8 cellular contexts compared by ENCODE assay signal in the genomic region with DNA sequence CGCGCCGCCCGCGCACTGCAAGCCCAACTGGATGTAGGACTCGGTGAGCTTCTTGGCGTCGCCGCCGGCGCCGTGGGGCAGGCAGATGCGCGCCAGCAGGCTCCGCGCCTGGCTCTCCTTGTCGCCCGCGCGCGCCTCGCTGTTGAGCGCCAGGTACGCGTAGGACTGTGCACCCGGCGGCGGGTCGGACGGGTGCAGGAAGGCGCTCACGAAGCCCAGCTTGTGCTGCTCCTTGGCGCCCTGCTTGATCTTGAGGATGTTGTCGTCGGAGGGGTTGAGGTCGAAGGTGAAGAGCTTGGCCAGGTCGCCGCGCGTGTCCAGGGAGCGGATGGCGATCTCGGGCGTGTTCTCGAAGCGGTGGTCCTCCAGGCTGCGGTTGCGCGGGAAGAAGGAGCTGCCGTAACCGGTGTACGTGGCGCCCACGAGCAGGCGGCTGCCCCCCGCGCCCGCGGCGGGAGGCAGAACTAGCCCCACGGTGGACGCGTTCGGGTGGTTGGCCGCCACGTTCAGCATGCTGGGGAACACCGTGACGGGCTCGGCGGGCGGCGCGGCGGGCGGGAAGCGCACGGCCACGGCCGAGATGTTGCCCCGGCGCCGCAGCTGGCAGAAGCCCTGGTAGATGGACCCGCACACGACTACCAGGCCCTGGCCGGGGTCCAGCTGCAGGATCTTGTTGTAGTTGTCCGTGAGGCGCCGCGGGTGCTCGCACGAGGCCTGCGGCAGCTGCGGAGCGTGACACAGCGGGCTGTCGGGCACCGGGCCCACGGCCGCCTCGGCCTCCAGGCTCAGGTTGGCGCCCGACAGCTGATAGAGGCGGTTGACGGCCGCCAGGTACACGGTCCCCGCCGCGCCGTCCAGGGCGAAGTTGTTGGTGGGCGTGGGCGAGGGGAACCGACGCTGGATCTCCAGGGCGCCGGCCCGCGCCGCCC. TPM values are rescaled to one million over a fixed set of nuclear protein-coding genes. Genes with fewer than 3 reads are reported as not detected.
DNase-seq lines count a peak whose midpoint lies in the region; ATAC-seq and TF ChIP-seq lines count a peak whose summit lies in the region.

No MANE protein-coding gene starts in this region.

- TF ChIP-seq EP300 in sigmoid colon (IDR thresholded peaks at IDR 0.05) = no peak

- H3K27me3 ChIP-seq in adrenal gland (no peaks in the 10 kb centered on the region), right cardiac atrium (ENCODE audit: control insufficient read depth, insufficient read depth) (no peaks in the 10 kb centered on the region), sigmoid colon (peaks cover 0 to 18% (median 0%) of the 10 kb centered on the region in 3 donors)

- ATAC-seq in right cardiac atrium (peak; percentile 0), GM19035 (IDR thresholded peaks at IDR 0.05; ENCODE audit: unreplicated experiment) (no peak), HG03108 (IDR thresholded peaks at IDR 0.05; ENCODE audit: unreplicated experiment) (no peak)

- 0 to 1% (median 0%) methylated on average over 2 to 120 of the region's 120 CpGs for WGBS in adrenal gland, 4 donors
- under 1% methylated on average over 120 of the region's 120 CpGs for WGBS in right cardiac atrium
- 1% methylated on average over 120 of the region's 120 CpGs for WGBS in sigmoid colon, 2 donors

- CTCF ChIA-PET in HEK293 (lab: Yijun Ruan, JAX) (interaction anchor here (0.6 to 1.5 kb wide), 3 partner anchors 22 to 291 kb away, joined by 3 to 5 read pairs (median 5); no protein-coding TSS in a partner anchor), RWPE1 (lab: Yijun Ruan, JAX) (interaction anchor here (0.6 kb wide), 1 partner anchor 88 kb away, joined by 3 read pairs; no protein-coding TSS in a partner anchor)

- no peaks in the 10 kb centered on the region for H3K9me3 ChIP-seq in HEK293 (ENCODE audit: control insufficient read depth, insufficient read depth, low read depth, low read length)
- H3K9me3 ChIP-seq in adrenal gland (replicated peaks in 1 of 3) = no peaks in the 10 kb centered on the region
- H3K9me3 ChIP-seq in right cardiac atrium (ENCODE audit: control insufficient read depth, low read length) = no peaks in the 10 kb centered on the region
- H3K9me3 ChIP-seq in sigmoid colon = no peaks in the 10 kb centered on the region

- intact Hi-C loops in adrenal gland (cut with DNase I) = loop anchor here (5.0 kb wide), 2 partner anchors 114 to 119 kb away; no protein-coding TSS in a partner anchor
- intact Hi-C loops in right cardiac atrium (cut with DNase I) = loop anchor here in 2 of 4 donors (5.0 to 10.0 kb wide), 2 partner anchors 111 to 114 kb away; no protein-coding TSS in a partner anchor
- intact Hi-C loops in sigmoid colon (cut with DNase I) = loop anchor here (5.0 kb wide), 1 partner anchor 114 kb away; no protein-coding TSS in a partner anchor

- TF ChIP-seq CTCF in HEK293 (tag by site-specific recombination; IDR thresholded peaks at IDR 0.05) = 0 out of 2 replicates have a peak, but pooled peaks have one; percentile 22
- TF ChIP-seq CTCF in RWPE1 (conservative IDR thresholded peaks at IDR 0.05; ENCODE audit: low read depth) = no peak
- TF ChIP-seq CTCF in adrenal gland (IDR thresholded peaks at IDR 0.05) = peak in 1 of 6 experiments; percentile 15
- TF ChIP-seq CTCF in sigmoid colon (IDR thresholded peaks at IDR 0.05) = no peak

- POLR2A ChIA-PET in HEK293 (lab: Yijun Ruan, JAX) (no interaction called here), RWPE1 (lab: Yijun Ruan, JAX; ENCODE audit: low non-redundant PET) (interaction anchor here (0.6 kb wide), 1 partner anchor 47 kb away, joined by 3 read pairs; no protein-coding TSS in a partner anchor)

- H3K36me3 ChIP-seq in HEK293 (ENCODE audit: control insufficient read depth in 2 of 2, insufficient read depth in 1 of 2, low read length in 2 of 2) (no peaks in the 10 kb centered on the region), adrenal gland (replicated peaks in 1 of 2) (no peaks in the 10 kb centered on the region), sigmoid colon (no peaks in the 10 kb centered on the region)

- 0 out of 2 replicates have a peak, but pooled peaks cover 3% of the 10 kb centered on the region for H3K4me1 ChIP-seq in HEK293 (ENCODE audit: control insufficient read depth, insufficient read depth, low read length)
- peaks cover 17 to 53% of the 10 kb centered on the region in 2 donors for H3K4me1 ChIP-seq in adrenal gland (replicated peaks in 1 of 2)
- peaks cover 7% of the 10 kb centered on the region for H3K4me1 ChIP-seq in right cardiac atrium (ENCODE audit: control insufficient read depth, insufficient read depth, low read length)
- H3K4me1 ChIP-seq in sigmoid colon = peaks cover 0 to 55% (median 45%) of the 10 kb centered on the region in 4 donors

- peak overlapping the region; percentile 43 for H3K4me3 ChIP-seq in HEK293 (ENCODE audit: low read depth, low read length)
- H3K4me3 ChIP-seq in adrenal gland = peak overlapping the region; percentile 3 to 82 (median 21)
- H3K4me3 ChIP-seq in right cardiac atrium (ENCODE audit: low read length) = peak overlapping the region; percentile 71
- H3K4me3 ChIP-seq in sigmoid colon = peak overlapping the region; percentile 51 to 68 (median 56)

- H3K27ac ChIP-seq in HEK293 (ENCODE audit: extremely low read depth, low read depth, low read length) (peak overlapping the region; percentile 53; the same call in 1 of the 2 replicates), RWPE1 (no peak overlapping the region), adrenal gland (peak overlapping the region in 4 of 5 donors; percentile 49 to 92 (median 79)), right cardiac atrium (ENCODE audit: low read length) (peak overlapping the region; percentile 79), sigmoid colon (peak overlapping the region; percentile 81 to 82 (median 82))

- TF ChIP-seq POLR2A in adrenal gland (IDR thresholded peaks at IDR 0.05) (peak in 1 of 2 donors; percentile 9), sigmoid colon (IDR thresholded peaks at IDR 0.05) (no peak)

- DNase-seq in AG08395 (ENCODE audit: low spot score) = peak; percentile 39
- DNase-seq in RWPE1 (ENCODE audit: low spot score) = peak; percentile 23
- peak in 5 of 7 donors; percentile 53 to 65 (median 59) for DNase-seq in adrenal gland
- peak; percentile 69 to 88 (median 88) for DNase-seq in right cardiac atrium
- DNase-seq in sigmoid colon = no peak

TF ChIP-seq in HEK293, 187 proteins besides CTCF, POLR2A, EP300 and RAD21 (continues in another document):
- TF ChIP-seq ZIC2 (tag by site-specific recombination; IDR thresholded peaks at IDR 0.05) (peak; percentile 92), ZNF248 (tag by site-specific recombination; IDR thresholded peaks at IDR 0.05) (no peak), ZNF24 (tag by site-specific recombination; IDR thresholded peaks at IDR 0.05) (no peak), SCRT2 (tag by site-specific recombination; IDR thresholded peaks at IDR 0.05) (no peak), KLF1 (tag by site-specific recombination; IDR thresholded peaks at IDR 0.05) (no peak), ZNF701 (tag by site-specific recombination; IDR thresholded peaks at IDR 0.05) (no peak), ZBTB8A (tag by site-specific recombination; IDR thresholded peaks at IDR 0.05) (peak; percentile 83)
- TF ChIP-seq, protein P1, sequence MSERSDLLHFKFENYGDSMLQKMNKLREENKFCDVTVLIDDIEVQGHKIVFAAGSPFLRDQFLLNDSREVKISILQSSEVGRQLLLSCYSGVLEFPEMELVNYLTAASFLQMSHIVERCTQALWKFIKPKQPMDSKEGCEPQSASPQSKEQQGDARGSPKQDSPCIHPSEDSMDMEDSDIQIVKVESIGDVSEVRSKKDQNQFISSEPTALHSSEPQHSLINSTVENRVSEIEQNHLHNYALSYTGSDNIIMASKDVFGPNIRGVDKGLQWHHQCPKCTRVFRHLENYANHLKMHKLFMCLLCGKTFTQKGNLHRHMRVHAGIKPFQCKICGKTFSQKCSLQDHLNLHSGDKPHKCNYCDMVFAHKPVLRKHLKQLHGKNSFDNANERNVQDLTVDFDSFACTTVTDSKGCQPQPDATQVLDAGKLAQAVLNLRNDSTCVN (tag by site-specific recombination; optimal IDR thresholded peaks at IDR 0.05) = peak; percentile 86
- TF ChIP-seq, protein P2, sequence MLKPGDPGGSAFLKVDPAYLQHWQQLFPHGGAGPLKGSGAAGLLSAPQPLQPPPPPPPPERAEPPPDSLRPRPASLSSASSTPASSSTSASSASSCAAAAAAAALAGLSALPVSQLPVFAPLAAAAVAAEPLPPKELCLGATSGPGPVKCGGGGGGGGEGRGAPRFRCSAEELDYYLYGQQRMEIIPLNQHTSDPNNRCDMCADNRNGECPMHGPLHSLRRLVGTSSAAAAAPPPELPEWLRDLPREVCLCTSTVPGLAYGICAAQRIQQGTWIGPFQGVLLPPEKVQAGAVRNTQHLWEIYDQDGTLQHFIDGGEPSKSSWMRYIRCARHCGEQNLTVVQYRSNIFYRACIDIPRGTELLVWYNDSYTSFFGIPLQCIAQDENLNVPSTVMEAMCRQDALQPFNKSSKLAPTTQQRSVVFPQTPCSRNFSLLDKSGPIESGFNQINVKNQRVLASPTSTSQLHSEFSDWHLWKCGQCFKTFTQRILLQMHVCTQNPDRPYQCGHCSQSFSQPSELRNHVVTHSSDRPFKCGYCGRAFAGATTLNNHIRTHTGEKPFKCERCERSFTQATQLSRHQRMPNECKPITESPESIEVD (tag by site-specific recombination; IDR thresholded peaks at IDR 0.05) = no peak
- TF ChIP-seq, protein P3, sequence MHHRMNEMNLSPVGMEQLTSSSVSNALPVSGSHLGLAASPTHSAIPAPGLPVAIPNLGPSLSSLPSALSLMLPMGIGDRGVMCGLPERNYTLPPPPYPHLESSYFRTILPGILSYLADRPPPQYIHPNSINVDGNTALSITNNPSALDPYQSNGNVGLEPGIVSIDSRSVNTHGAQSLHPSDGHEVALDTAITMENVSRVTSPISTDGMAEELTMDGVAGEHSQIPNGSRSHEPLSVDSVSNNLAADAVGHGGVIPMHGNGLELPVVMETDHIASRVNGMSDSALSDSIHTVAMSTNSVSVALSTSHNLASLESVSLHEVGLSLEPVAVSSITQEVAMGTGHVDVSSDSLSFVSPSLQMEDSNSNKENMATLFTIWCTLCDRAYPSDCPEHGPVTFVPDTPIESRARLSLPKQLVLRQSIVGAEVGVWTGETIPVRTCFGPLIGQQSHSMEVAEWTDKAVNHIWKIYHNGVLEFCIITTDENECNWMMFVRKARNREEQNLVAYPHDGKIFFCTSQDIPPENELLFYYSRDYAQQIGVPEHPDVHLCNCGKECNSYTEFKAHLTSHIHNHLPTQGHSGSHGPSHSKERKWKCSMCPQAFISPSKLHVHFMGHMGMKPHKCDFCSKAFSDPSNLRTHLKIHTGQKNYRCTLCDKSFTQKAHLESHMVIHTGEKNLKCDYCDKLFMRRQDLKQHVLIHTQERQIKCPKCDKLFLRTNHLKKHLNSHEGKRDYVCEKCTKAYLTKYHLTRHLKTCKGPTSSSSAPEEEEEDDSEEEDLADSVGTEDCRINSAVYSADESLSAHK (tag by site-specific recombination; IDR thresholded peaks at IDR 0.05) = no peak

RNA-seq across cellular contexts. Expression of a gene that starts 0.6 kb away (rescaled TPM):
- total RNA-seq in adrenal gland (100 to 1,000 TPM; 101 to 191 (median 149) TPM), right cardiac atrium (100 to 1,000 TPM in 1 of 4 donors, 10 to 100 TPM in 3; 75.4 to 102 (median 84.1) TPM), sigmoid colon (10 to 100 TPM; 36.9 to 77.0 (median 61.8) TPM)
- polyA plus RNA-seq in adrenal gland (100 to 1,000 TPM in 2 of 3 donors, 10 to 100 TPM in 1; 41.2 to 370 (median 130) TPM), right cardiac atrium (89.4 TPM), sigmoid colon (10 to 100 TPM in 2 of 3 donors, 1 to 10 TPM in 1; 9.6 to 42.0 (median 15.7) TPM)

Comparison
In these comparisons a context has a peak if more than half of its experiments do, and no peak if none do; other contexts are left out.
1. H3K4me3 ChIP-seq: peak in every context shown above with its lines; median percentile 71 in right cardiac atrium; 56 in sigmoid colon; 43 in HEK293; 21 in adrenal gland.
2. ATAC-seq: peak in right cardiac atrium (2 of 2); none in GM19035 (single experiment) and HG03108 (single experiment).